In the genomic region with DNA sequence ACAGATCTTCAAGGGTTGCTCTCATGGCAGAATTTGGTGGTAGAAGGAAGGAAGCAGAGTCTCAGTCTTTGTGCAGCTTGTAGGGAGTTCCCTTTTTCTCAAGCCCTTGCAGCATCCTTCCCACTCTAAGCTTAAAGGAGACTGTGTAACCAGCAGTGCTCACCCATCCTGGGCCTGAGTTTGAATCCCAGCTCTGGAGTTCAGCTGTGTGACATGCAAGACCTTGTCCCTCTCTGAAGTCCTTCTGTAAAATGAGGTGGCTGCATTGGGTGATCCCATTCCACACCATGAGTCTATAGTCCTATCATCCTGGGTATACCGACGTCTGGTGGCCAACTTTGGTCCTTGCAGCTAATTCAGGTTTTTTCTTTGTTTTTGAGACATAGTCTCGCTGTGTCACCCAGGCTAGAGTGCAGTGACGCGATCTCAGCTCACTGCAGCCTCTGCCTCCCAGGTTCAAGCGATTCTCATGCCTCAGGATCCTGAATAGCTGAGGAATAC, we compare ENCODE assay signal across 8 cellular contexts. TPM values are rescaled to one million over a fixed set of nuclear protein-coding genes. Genes with fewer than 3 reads are reported as not detected.
DNase-seq lines count a peak whose midpoint lies in the region; ATAC-seq and TF ChIP-seq lines count a peak whose summit lies in the region.

No MANE protein-coding gene starts in this region.

- peak overlapping the region; percentile 27 for H3K4me3 Mint-ChIP-seq in natural killer cell treated with Interleukin-12 subunit alpha and Interleukin-12 subunit beta and Interleukin-15 and Interleukin-18, amount 100 ng/mL, for 72 hours

- H3K4me1 ChIP-seq in heart right ventricle (peaks cover 0 to 35% (median 0%) of the 10 kb centered on the region in 9 donors), right atrium auricular region (no peaks in the 10 kb centered on the region)

- H3K4me3 ChIP-seq in heart right ventricle (no peak overlapping the region), right atrium auricular region (no peak overlapping the region), choroid plexus epithelial cell (ENCODE audit: low read depth, low read length) (no peak overlapping the region)

- H3K9me3 Mint-ChIP-seq in natural killer cell treated with Interleukin-12 subunit alpha and Interleukin-12 subunit beta and Interleukin-15 and Interleukin-18, amount 100 ng/mL, for 72 hours, result peaks cover 3% of the 10 kb centered on the region

- H3K27me3 Mint-ChIP-seq in natural killer cell treated with Interleukin-12 subunit alpha and Interleukin-12 subunit beta and Interleukin-15 and Interleukin-18, amount 100 ng/mL, for 72 hours, result no peaks in the 10 kb centered on the region

- ATAC-seq in heart right ventricle, result peak in 2 of 8 donors; percentile 20 to 31
- ATAC-seq in natural killer cell treated with Interleukin-12 subunit alpha and Interleukin-12 subunit beta and Interleukin-15 and Interleukin-18, amount 100 ng/mL, for 72 hours, result peak; percentile 81 to 90
- no peak for ATAC-seq in GM18867 (IDR thresholded peaks at IDR 0.05; ENCODE audit: unreplicated experiment)

- TF ChIP-seq CTCF in heart right ventricle (IDR thresholded peaks at IDR 0.05) (peak in 7 of 9 donors; percentile 23 to 43 (median 33)), right atrium auricular region (IDR thresholded peaks at IDR 0.05) (peak in 1 of 2 donors; percentile 42), choroid plexus epithelial cell (conservative IDR thresholded peaks at IDR 0.05; ENCODE audit: low read depth, low read length) (peak; percentile 68)

- H3K9me3 ChIP-seq in heart right ventricle (peaks cover 0 to 13% (median 0%) of the 10 kb centered on the region in 11 donors), right atrium auricular region (no peaks in the 10 kb centered on the region)

- H3K27ac ChIP-seq in heart right ventricle (peak overlapping the region in 1 of 10 donors; percentile 59), right atrium auricular region (no peak overlapping the region)

- peaks cover 12 to 29% of the 10 kb centered on the region in 2 donors for H3K4me1 Mint-ChIP-seq in natural killer cell treated with Interleukin-12 subunit alpha and Interleukin-12 subunit beta and Interleukin-15 and Interleukin-18, amount 100 ng/mL, for 72 hours (ENCODE audit: low read depth in 2 of 2)

- 42 to 47% methylated on average over 6 of the region's 6 CpGs for whole genome bisulfite sequencing in heart right ventricle, 2 donors

- DNase-seq in heart right ventricle (no peak), right atrium auricular region (ENCODE audit: low spot score) (no peak), RPMI7951 (ENCODE audit: low read depth) (peak; percentile 59), choroid plexus epithelial cell (ENCODE audit: low read depth) (peak; percentile 54), NCI-H2227 treated with DMSO at 0.1 percent for 48 hours (lab: John Stamatoyannopoulos, UW) (no peak), ecto neural progenitor cell (ENCODE audit: low spot score) (no peak)
- peak; percentile 61 for DNase-seq in natural killer cell treated with Interleukin-12 subunit alpha and Interleukin-12 subunit beta and Interleukin-15 and Interleukin-18, amount 100 ng/mL, for 72 hours (ENCODE audit: low spot score)

- H3K27ac Mint-ChIP-seq in natural killer cell treated with Interleukin-12 subunit alpha and Interleukin-12 subunit beta and Interleukin-15 and Interleukin-18, amount 100 ng/mL, for 72 hours, result peak overlapping the region; percentile 41 to 46

- intact Hi-C loops in heart right ventricle (cut with DNase I), result loop anchor here in 1 of 10 donors (5.0 kb wide), 1 partner anchor 70 kb away; no protein-coding TSS in a partner anchor

- no peaks in the 10 kb centered on the region for H3K36me3 ChIP-seq in heart right ventricle
- no peaks in the 10 kb centered on the region for H3K36me3 ChIP-seq in right atrium auricular region

- peaks cover 0 to 12% (median 0%) of the 10 kb centered on the region in 7 donors for H3K27me3 ChIP-seq in heart right ventricle
- no peaks in the 10 kb centered on the region for H3K27me3 ChIP-seq in right atrium auricular region

- H3K36me3 Mint-ChIP-seq in natural killer cell treated with Interleukin-12 subunit alpha and Interleukin-12 subunit beta and Interleukin-15 and Interleukin-18, amount 100 ng/mL, for 72 hours, result peaks cover 8% of the 10 kb centered on the region

RNA-seq across cellular contexts. Expression of a gene that starts 9.8 kb away (rescaled TPM):
- 1 to 10 TPM in 3 of 10 donors, under 1 TPM in 7; 0.17 to 4.2 (median 0.82) TPM for total RNA-seq in heart right ventricle
- 1 to 10 TPM in 1 of 2 donors, under 1 TPM in 1; 0.22 to 1.8 TPM for polyA plus RNA-seq in heart right ventricle
- total RNA-seq in right atrium auricular region, result 1 to 10 TPM in 1 of 2 donors, under 1 TPM in 1; 0.22 to 7.7 TPM
- not detected in 2 replicates for total RNA-seq in RPMI7951 (2014; rRNA removed; shearing (Covaris generic))
- total RNA-seq in natural killer cell treated with Interleukin-12 subunit alpha and Interleukin-12 subunit beta and Interleukin-15 and Interleukin-18, amount 100 ng/mL, for 72 hours, result 1 to 10 TPM in 1 of 2 donors, under 1 TPM in 1; 0.28 to 1.5 TPM

RNA-seq across cellular contexts. Expression of a gene that starts 17.3 kb away (rescaled TPM):
- total RNA-seq in heart right ventricle, result not detected
- polyA plus RNA-seq in heart right ventricle, result not detected
- not detected for total RNA-seq in right atrium auricular region
- total RNA-seq in RPMI7951 (2014; rRNA removed; shearing (Covaris generic)), result not detected in 2 replicates
- under 1 TPM; 0.78 to 0.98 TPM for total RNA-seq in natural killer cell treated with Interleukin-12 subunit alpha and Interleukin-12 subunit beta and Interleukin-15 and Interleukin-18, amount 100 ng/mL, for 72 hours

RNA-seq across cellular contexts. Expression of a gene that starts 19.9 kb away (rescaled TPM):
- total RNA-seq in heart right ventricle (not detected), right atrium auricular region (not detected)
- not detected for polyA plus RNA-seq in heart right ventricle
- not detected in 2 replicates for total RNA-seq in RPMI7951 (2014; rRNA removed; shearing (Covaris generic))
- 10 to 100 TPM in 1 of 2 donors, 1 to 10 TPM in 1; 2.1 to 12.6 TPM for total RNA-seq in natural killer cell treated with Interleukin-12 subunit alpha and Interleukin-12 subunit beta and Interleukin-15 and Interleukin-18, amount 100 ng/mL, for 72 hours

RNA-seq across cellular contexts. Expression of a gene that starts 35.2 kb away (rescaled TPM):
- total RNA-seq in heart right ventricle, result 10 to 100 TPM in 1 of 10 donors, 1 to 10 TPM in 6, under 1 TPM in 3; 0.47 to 23.1 (median 2.2) TPM
- polyA plus RNA-seq in heart right ventricle, result 1 to 10 TPM; 2.0 to 3.1 TPM
- total RNA-seq in right atrium auricular region, result 1 to 10 TPM; 1.4 to 1.8 TPM
- total RNA-seq in RPMI7951 (2014; rRNA removed; shearing (Covaris generic)), result not detected in 2 replicates
- total RNA-seq in natural killer cell treated with Interleukin-12 subunit alpha and Interleukin-12 subunit beta and Interleukin-15 and Interleukin-18, amount 100 ng/mL, for 72 hours, result 1,000 to 10,000 TPM; 1,196 to 2,045 TPM

RNA-seq across cellular contexts. Expression of a gene that starts 38.9 kb away (rescaled TPM):
- total RNA-seq in heart right ventricle (1 to 10 TPM in 9 of 10 donors, not detected in 1; 1.4 to 2.2 (median 1.6) TPM), right atrium auricular region (not detected)
- polyA plus RNA-seq in heart right ventricle, result 1 to 10 TPM in 1 of 2 donors, not detected in 1; 1.2 TPM
- total RNA-seq in RPMI7951 (2014; rRNA removed; shearing (Covaris generic)), result 1.2 TPM in 1 of 2 replicates, not detected in the other
- total RNA-seq in natural killer cell treated with Interleukin-12 subunit alpha and Interleukin-12 subunit beta and Interleukin-15 and Interleukin-18, amount 100 ng/mL, for 72 hours, result 10 to 100 TPM; 49.6 to 74.3 TPM

Comparison
In these comparisons a context has a peak if more than half of its experiments do, and no peak if none do; other contexts are left out.
1. DNase-seq: peak in RPMI7951 (single experiment), choroid plexus epithelial cell (single experiment) and natural killer cell treated with Interleukin-12 subunit alpha and Interleukin-12 subunit beta and Interleukin-15 and Interleukin-18, amount 100 ng/mL, for 72 hours (single experiment); none in heart right ventricle (0 of 2), right atrium auricular region (single experiment), NCI-H2227 treated with DMSO at 0.1 percent for 48 hours (single experiment) and ecto neural progenitor cell (single experiment).